ENCODE assay signal across 17 cellular contexts in the genomic region with DNA sequence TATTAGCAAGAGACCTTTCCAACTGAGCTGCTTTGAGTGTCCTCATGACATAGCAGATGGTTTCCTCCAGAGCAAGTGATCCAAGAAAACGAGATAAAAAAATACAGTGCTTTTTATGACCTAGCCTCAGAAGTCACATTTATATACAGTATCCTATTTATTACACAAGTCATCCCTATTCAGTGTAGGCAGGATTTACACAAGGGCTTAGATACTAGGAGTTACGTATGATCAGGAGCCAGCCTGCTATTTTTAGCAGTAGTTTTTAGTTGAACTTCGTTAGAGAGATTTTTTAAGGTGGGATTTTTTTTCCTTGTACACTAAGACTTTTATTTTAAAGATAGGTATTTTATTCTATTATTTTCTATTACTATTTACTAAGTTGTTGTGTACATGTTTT. TPM values are rescaled to one million over a fixed set of nuclear protein-coding genes. Genes with fewer than 3 reads are reported as not detected.
DNase-seq lines count a peak whose midpoint lies in the region; ATAC-seq, FAIRE-seq and TF ChIP-seq lines count a peak whose summit lies in the region.
"Had no signal": no experiment of that assay in that cellular context is flagged by ENCODE, and none has a peak within 500 bp of the region (broad histone marks: within the 10 kb centered on the region; RNA-seq: fewer than 3 reads in every experiment).

No MANE protein-coding gene starts in this region.

- H4K20me1 ChIP-seq in K562 (replicated peaks; ENCODE audit: control insufficient read depth, insufficient read depth, low read length), result 0 out of 2 replicates have a peak, but pooled peaks cover 3% of the 10 kb centered on the region

- CTCF ChIA-PET in K562 (lab: Yijun Ruan, JAX; ENCODE audit: low intra/inter-chr PET ratio), result no interaction called here

- 16% methylated on average over 3 of the region's 3 CpGs for WGBS in K562 (ENCODE audit: insufficient coverage, low coverage, missing lambda C conversion rate)
- 10 to 25% (median 13%) methylated on average over 3 of the region's 3 CpGs for WGBS in psoas muscle, 3 donors

- TF ChIP-seq RAD21 in K562 (CRISPR knock-in tag; conservative IDR thresholded peaks at IDR 0.05 in 1 of 2, IDR thresholded peaks at IDR 0.05 in 1 of 2), result no peak

- no peak for TF ChIP-seq CTCF in K562 (IDR thresholded peaks at IDR 0.05 in 2 of 3, conservative IDR thresholded peaks at IDR 0.05 in 1 of 3; ENCODE audit: insufficient read depth in 2 of 3, low read depth in 1 of 3, low read length in 3 of 3)
- TF ChIP-seq CTCF in right atrium auricular region (IDR thresholded peaks at IDR 0.05), result no peak
- TF ChIP-seq CTCF in psoas muscle (IDR thresholded peaks at IDR 0.05), result no peak

- in situ Hi-C loops in G401 (cut with HindIII; ENCODE audit: low sequenced_read_pairs) (no loop called here), K562 (cut with MboI) (no loop called here)

- no peaks in the 10 kb centered on the region for H3K27me3 ChIP-seq in K562 (ENCODE audit: control insufficient read depth in 2 of 2, insufficient read depth in 2 of 2, low read length in 2 of 2)
- no peaks in the 10 kb centered on the region for H3K27me3 ChIP-seq in right atrium auricular region
- no peaks in the 10 kb centered on the region for H3K27me3 ChIP-seq in psoas muscle (ENCODE audit: insufficient read depth in 3 of 3, low read length in 2 of 3)

- H3K36me3 ChIP-seq in K562 (ENCODE audit: control insufficient read depth, insufficient read depth, low read length) (peaks cover 45% of the 10 kb centered on the region), right atrium auricular region (peaks cover 1% of the 10 kb centered on the region), psoas muscle (ENCODE audit: insufficient read depth in 1 of 2, low read depth in 1 of 2) (peaks cover 0 to 38% of the 10 kb centered on the region in 2 donors)

- H3K9ac ChIP-seq in K562 (ENCODE audit: insufficient read depth in 1 of 2, low read depth in 2 of 2, low read length in 2 of 2), result no peak overlapping the region

- no peak for TF ChIP-seq POLR2A in K562 (conservative IDR thresholded peaks at IDR 0.05)

- H3K9me3 ChIP-seq in K562 (replicated peaks; ENCODE audit: control insufficient read depth, insufficient read depth, low read depth, low read length) (no peaks in the 10 kb centered on the region), right atrium auricular region (no peaks in the 10 kb centered on the region), psoas muscle (no peaks in the 10 kb centered on the region)
- H3K9me3 ChIP-seq: HAP-1 had no signal

- peaks cover 27% of the 10 kb centered on the region for H3K79me2 ChIP-seq in K562 (ENCODE audit: control insufficient read depth, insufficient read depth, low read length)

- peak; percentile 9 for DNase-seq in G401 (ENCODE audit: low spot score)
- DNase-seq in K562 (ENCODE audit: extremely low read depth in 1 of 4, low spot score in 3 of 4), result no peak
- no peak for DNase-seq in right atrium auricular region (ENCODE audit: low spot score)
- DNase-seq in psoas muscle, result no peak
- no peak for DNase-seq in kidney glomerular epithelial cell (lab: John Stamatoyannopoulos, UW)
- DNase-seq in iPS-NIHi11 (ENCODE audit: low spot score), result no peak
- DNase-seq in posterior vena cava (ENCODE audit: low spot score), result no peak
- DNase-seq: Calu3; CD4-positive, alpha-beta memory T cell; DMS53; Karpas-422; MM.1S; NCI-H1105; NCI-H1694; NCI-H748 treated with DMSO at 0.1 percent for 48 hours had no signal

- no peak for TF ChIP-seq EP300 in K562 (IDR thresholded peaks at IDR 0.05; ENCODE audit: low read length)

- H3K4me3 ChIP-seq in K562 (no peak overlapping the region), right atrium auricular region (no peak overlapping the region), psoas muscle (no peak overlapping the region)
- H3K4me3 ChIP-seq: HAP-1 had no signal

- peak overlapping the region; percentile 50; the same call in 1 of the 3 replicates for H3K27ac ChIP-seq in K562 (ENCODE audit: extremely low read depth, low read depth, low read length)
- H3K27ac ChIP-seq in right atrium auricular region, result peak overlapping the region; percentile 20 to 50
- peak overlapping the region; percentile 47 for H3K27ac ChIP-seq in psoas muscle

- intact Hi-C loops in K562 (cut with micrococcal nuclease), result loop anchor here (5.0 kb wide), 1 partner anchor 52 kb away; no protein-coding TSS in a partner anchor
- intact Hi-C loops in psoas muscle (cut with DNase I), result no loop called here
- intact Hi-C loops in posterior vena cava (cut with DNase I), result no loop called here

- FAIRE-seq in K562 (lab: Jason Lieb, UNC), result peak; percentile 6
- FAIRE-seq: HepG2 had no signal

- H2AFZ ChIP-seq in K562 (ENCODE audit: low read depth, low read length), result no peak overlapping the region

- no TSS peak for BruUV-seq in K562 (replicated peaks; lab: Mats Ljungman, UMichigan)

- POLR2A ChIA-PET in K562 (lab: Yijun Ruan, JAX), result interaction anchor here (0.5 to 0.8 kb wide), 2 partner anchors 13 to 15 kb away, joined by 3 read pairs; no protein-coding TSS in a partner anchor

- peaks cover 0 to 17% of the 10 kb centered on the region in 2 experiments; a peak in 3 of 5 replicates for H3K4me1 ChIP-seq in K562 (replicated peaks in 1 of 2; ENCODE audit: control insufficient read depth in 2 of 2, insufficient read depth in 2 of 2, low read length in 2 of 2)
- peaks cover 0 to 17% of the 10 kb centered on the region in 2 donors for H3K4me1 ChIP-seq in right atrium auricular region
- peaks cover 12% of the 10 kb centered on the region for H3K4me1 ChIP-seq in psoas muscle

- no peak; the same call in 2 of the 3 replicates for ATAC-seq in K562
- peak; percentile 60 to 79 (median 66) for ATAC-seq in psoas muscle
- ATAC-seq: HepG2 had no signal

- no peaks in the 10 kb centered on the region for H3K9me1 ChIP-seq in K562 (ENCODE audit: control insufficient read depth, insufficient read depth, low read length)

- H3K4me2 ChIP-seq in K562 (ENCODE audit: insufficient read depth, low read length), result no peak overlapping the region

TF ChIP-seq in K562, 482 proteins besides CTCF, POLR2A, EP300 and RAD21:
- TF ChIP-seq KLF16 (IDR thresholded peaks at IDR 0.05), result no peak
- 0 out of 2 replicates have a peak, but pooled peaks have one; percentile 37 for TF ChIP-seq MEF2A (IDR thresholded peaks at IDR 0.05; ENCODE audit: control insufficient read depth, low read depth, low read length)

RNA-seq across cellular contexts. Expression of a gene that starts 58.4 kb away (rescaled TPM):
- 34.3 and 48.7 TPM in 2 replicates for total RNA-seq in G401 (2014; rRNA removed; shearing (Covaris generic))
- 210 and 638 TPM in 2 replicates for total RNA-seq in K562 (2011; cell fraction: chromatin; rRNA removed; ENCODE audit: low replicate concordance)
- total RNA-seq in K562 (2011; cell fraction: nucleolus; rRNA removed), result 112 and 129 TPM in 2 replicates
- 274 and 479 TPM in 2 replicates for total RNA-seq in K562 (2011; cell fraction: nucleoplasm; rRNA removed)
- total RNA-seq in K562 (2014; rRNA removed) (59.7 and 63.3 TPM in 2 replicates), K562 (2014; rRNA removed; fragmentation: Illumina TruSeq; extraction: Trizol) (89.3 and 95.8 TPM in 2 replicates), K562 (2015; rRNA removed; fragmentation: Illumina TruSeq; extraction: Trizol) (78.1 and 83.2 TPM in 2 replicates), K562 (2021) (68.2 and 69.1 TPM in 2 replicates), right atrium auricular region (10 to 100 TPM; 43.4 to 43.7 TPM), psoas muscle (10 to 100 TPM; 59.7 to 87.7 (median 73.5) TPM), posterior vena cava (10 to 100 TPM; 57.7 to 61.5 TPM)
- polyA plus RNA-seq in K562 (2011; rRNA removed) (82.3 and 92.3 TPM in 2 replicates), K562 (2014; fragmentation: Illumina TruSeq; extraction: Trizol) (53.9 and 59.9 TPM in 2 replicates), K562 (2014; fragmentation: Nextera tagmentation; extraction: Ambion mirVana) (10 to 100 TPM; 24.7 to 44.3 TPM), K562 (2014; rRNA removed) (66.0 and 67.0 TPM in 2 replicates), psoas muscle (10 to 100 TPM; 18.8 to 82.0 (median 31.3) TPM)
- 23.0 and 44.2 TPM in 2 replicates for polyA plus RNA-seq in K562 (2011; cell fraction: cytosol; rRNA removed)
- polyA plus RNA-seq in K562 (2011; cell fraction: nucleus; rRNA removed), result 88.0 and 98.1 TPM in 2 replicates
- 57.7 and 59.2 TPM in 2 replicates for polyA plus RNA-seq in K562 (2012)
- polyA minus RNA-seq in K562 (2011; rRNA and poly(A)+ RNA removed), result 299 and 332 TPM in 2 replicates
- polyA minus RNA-seq in K562 (2011; cell fraction: cytosol; rRNA and poly(A)+ RNA removed), result 58.5 and 67.1 TPM in 2 replicates
- 158 and 236 TPM in 2 replicates for polyA minus RNA-seq in K562 (2011; cell fraction: nucleus; rRNA and poly(A)+ RNA removed)

RNA-seq across cellular contexts. Expression of a gene that starts 58.7 kb away (rescaled TPM):
- 37.9 and 47.3 TPM in 2 replicates for total RNA-seq in G401 (2014; rRNA removed; shearing (Covaris generic))
- total RNA-seq in K562 (2011; cell fraction: chromatin; rRNA removed; ENCODE audit: low replicate concordance), result 81.3 and 185 TPM in 2 replicates
- total RNA-seq in K562 (2011; cell fraction: nucleolus; rRNA removed), result 70.9 and 95.7 TPM in 2 replicates
- total RNA-seq in K562 (2011; cell fraction: nucleoplasm; rRNA removed), result 123 and 138 TPM in 2 replicates
- total RNA-seq in K562 (2014; rRNA removed), result 24.3 and 27.1 TPM in 2 replicates
- total RNA-seq in K562 (2014; rRNA removed; fragmentation: Illumina TruSeq; extraction: Trizol), result 60.7 and 66.9 TPM in 2 replicates
- 53.2 and 55.4 TPM in 2 replicates for total RNA-seq in K562 (2015; rRNA removed; fragmentation: Illumina TruSeq; extraction: Trizol)
- 35.8 and 37.1 TPM in 2 replicates for total RNA-seq in K562 (2021)
- 66.1 and 83.5 TPM in 2 replicates for polyA plus RNA-seq in K562 (2011; rRNA removed)
- polyA plus RNA-seq in K562 (2011; cell fraction: cytosol; rRNA removed), result 20.0 and 37.0 TPM in 2 replicates
- polyA plus RNA-seq in K562 (2011; cell fraction: nucleus; rRNA removed), result 18.4 and 29.4 TPM in 2 replicates
- 35.0 and 36.9 TPM in 2 replicates for polyA plus RNA-seq in K562 (2012)
- polyA plus RNA-seq in K562 (2014; fragmentation: Illumina TruSeq; extraction: Trizol), result 50.8 and 61.1 TPM in 2 replicates
- polyA plus RNA-seq in K562 (2014; fragmentation: Nextera tagmentation; extraction: Ambion mirVana), result 10 to 100 TPM; 17.1 to 21.9 TPM
- polyA plus RNA-seq in K562 (2014; rRNA removed), result 24.5 and 24.7 TPM in 2 replicates
- polyA minus RNA-seq in K562 (2011; rRNA and poly(A)+ RNA removed), result 73.3 and 75.5 TPM in 2 replicates
- 13.7 and 22.6 TPM in 2 replicates for polyA minus RNA-seq in K562 (2011; cell fraction: cytosol; rRNA and poly(A)+ RNA removed)
- 51.2 and 69.6 TPM in 2 replicates for polyA minus RNA-seq in K562 (2011; cell fraction: nucleus; rRNA and poly(A)+ RNA removed)
- 10 to 100 TPM; 40.3 to 79.6 TPM for total RNA-seq in right atrium auricular region
- total RNA-seq in psoas muscle, result 10 to 100 TPM; 20.7 to 30.3 (median 23.6) TPM
- polyA plus RNA-seq in psoas muscle, result 10 to 100 TPM; 13.0 to 30.0 (median 14.4) TPM
- total RNA-seq in posterior vena cava, result 10 to 100 TPM; 37.6 to 43.7 TPM
